Comparison of ENCODE assay signal across 8 cellular contexts in genomic region chr10:34994565-34995142, GRCh38.
DNase-seq lines count a peak whose midpoint lies in the region; FAIRE-seq and TF ChIP-seq lines count a peak whose summit lies in the region.

No MANE protein-coding gene starts in this region.

- 20 to 34% methylated on average over 6 to 7 of the region's 7 CpGs for WGBS in lower leg skin, 2 donors

- H3K4me3 ChIP-seq in GM12875 (ENCODE audit: low read depth, low read length): no peak overlapping the region
- H3K4me3 ChIP-seq in lower leg skin (ENCODE audit: low read depth, poor library complexity, severe bottlenecking): no peak overlapping the region

- DNase-seq in H54 (ENCODE audit: insufficient read length, low spot score) (peak; percentile 61), LHCN-M2 (ENCODE audit: low read depth) (peak; percentile 57), SW480 (ENCODE audit: low spot score) (peak; percentile 73), iPS DF 4.7 (ENCODE audit: extremely low read depth, low spot score) (peak; percentile 99), lower leg skin (ENCODE audit: low spot score in 2 of 2) (no peak)
- peak; percentile 4 for DNase-seq in activated naive CD8-positive, alpha-beta T cell treated with anti-CD3 and anti-CD28 coated beads, Interleukin-2, amount 50 U/mL, for 16 hours (ENCODE audit: low read depth, low spot score)
- peak; percentile 16 to 22 for DNase-seq in stimulated activated CD4-positive, alpha-beta T cell treated with anti-CD3 and anti-CD28 coated beads, Interleukin-12 subunit alpha, Interleukin-12 subunit beta, amount 100 ng/mL, for 24 hours (ENCODE audit: low read depth in 2 of 2)

- TF ChIP-seq CTCF in GM12875 (IDR thresholded peaks at IDR 0.05; ENCODE audit: borderline replicate concordance, insufficient read depth, low read depth, low read length): peak; percentile 70
- TF ChIP-seq CTCF in lower leg skin (IDR thresholded peaks at IDR 0.05): no peak

- no peak for TF ChIP-seq POLR2A in H54 (IDR thresholded peaks at IDR 0.05; ENCODE audit: low read depth, low read length)
- TF ChIP-seq POLR2A in lower leg skin (IDR thresholded peaks at IDR 0.05): no peak

- FAIRE-seq in H54 (lab: Jason Lieb, UNC): no peak

- intact Hi-C loops in lower leg skin (cut with DNase I; ENCODE audit: low total_unique reads): no loop called here

Comparison
In these comparisons a context has a peak if more than half of its experiments do, and no peak if none do; other contexts are left out.
1. DNase-seq: peak in H54 (single experiment), LHCN-M2 (single experiment), SW480 (single experiment), activated naive CD8-positive, alpha-beta T cell treated with anti-CD3 and anti-CD28 coated beads, Interleukin-2, amount 50 U/mL, for 16 hours (single experiment), iPS DF 4.7 (single experiment) and stimulated activated CD4-positive, alpha-beta T cell treated with anti-CD3 and anti-CD28 coated beads, Interleukin-12 subunit alpha, Interleukin-12 subunit beta, amount 100 ng/mL, for 24 hours (2 of 2); none in lower leg skin (0 of 2).